Comparison of ENCODE assay signal across 9 cellular contexts in the genomic region with DNA sequence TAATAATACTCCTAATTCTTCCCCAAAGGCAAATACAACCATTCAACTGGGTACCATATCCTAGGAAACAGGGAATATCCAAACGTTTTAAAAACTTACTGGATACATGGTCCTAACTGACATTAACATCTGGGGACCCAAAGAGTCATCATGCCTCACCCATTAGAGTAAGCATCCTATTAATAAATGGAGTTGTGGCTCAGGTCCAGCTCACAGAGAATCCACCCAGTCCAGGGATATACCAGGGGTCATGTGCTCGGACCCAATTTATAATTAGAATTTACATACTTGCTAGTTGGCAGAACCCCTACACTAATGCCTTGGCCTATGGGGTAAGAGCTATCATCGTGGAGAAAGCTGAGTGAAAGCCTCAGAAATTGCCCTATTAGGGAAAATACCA.
"Had no signal": no experiment of that assay in that cellular context is flagged by ENCODE, and none has a peak within 500 bp of the region (broad histone marks: within the 10 kb centered on the region; RNA-seq: fewer than 3 reads in every experiment).

No MANE protein-coding gene starts in this region.

- H2AFZ ChIP-seq: GM23248, GM23338 had no signal

- DNase-seq: GM23248, GOT3, H7, H9, HCEC 1CT, HFFc6 had no signal

- H3K4me1 ChIP-seq: HAP-1 had no signal

- H3K4me3 ChIP-seq: GM23248, GM23338, HAP-1 had no signal

- H3K9ac ChIP-seq: GM23248 had no signal

- H3K9me3 ChIP-seq: HAP-1 had no signal

- ATAC-seq: GM23338, HCT116 had no signal

- H3K27ac ChIP-seq: GM23248 had no signal

- H3K36me3 ChIP-seq: HAP-1 had no signal

- H3K4me2 ChIP-seq: GM23338 had no signal
